12 cellular contexts compared by ENCODE assay signal in the genomic region with DNA sequence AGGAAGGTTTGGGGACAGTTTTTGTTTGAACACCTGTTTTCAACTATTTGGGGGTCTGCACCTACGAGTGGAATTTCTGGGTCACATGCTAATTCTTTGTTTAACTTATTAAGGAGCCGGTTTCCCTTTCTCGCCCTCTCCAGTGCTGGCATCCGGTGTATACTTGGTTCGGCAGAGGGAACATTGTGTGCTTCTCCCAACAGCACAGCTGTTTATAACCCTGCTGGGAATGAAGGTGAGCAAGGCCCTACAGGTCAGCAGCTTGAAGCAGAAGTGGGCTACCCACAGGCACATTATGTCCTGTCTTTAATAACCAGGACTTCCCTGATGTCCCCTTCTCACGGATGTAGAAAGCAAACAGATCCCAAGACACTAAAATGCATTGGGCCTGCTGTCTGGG.
DNase-seq lines count a peak whose midpoint lies in the region; ATAC-seq, FAIRE-seq and TF ChIP-seq lines count a peak whose summit lies in the region.
"Had no signal": no experiment of that assay in that cellular context is flagged by ENCODE, and none has a peak within 500 bp of the region (broad histone marks: within the 10 kb centered on the region; RNA-seq: fewer than 3 reads in every experiment).

No MANE protein-coding gene starts in this region.

- H3K27me3 Mint-ChIP-seq in activated T-cell treated with anti-CD3 and anti-CD28 coated beads, Interleukin-2, amount 50 U/mL, for 72 hours (ENCODE audit: low read depth), result no peaks in the 10 kb centered on the region
- no peaks in the 10 kb centered on the region for H3K27me3 Mint-ChIP-seq in activated T-helper 2 cell treated with anti-CD3 and anti-CD28 coated beads, Interferon-gamma antibody, Interleukin-2, Interleukin-4, amounts not matched to agents 10 μg/mL and 5 μg/mL and 100 μg/mL, durations not matched to agents 14 hours and 24 hours and 36 hours (ENCODE audit: low read depth)

- peaks cover 2 to 9% of the 10 kb centered on the region in 2 donors for H3K36me3 Mint-ChIP-seq in activated T-cell treated with anti-CD3 and anti-CD28 coated beads, Interleukin-2, amount 50 U/mL, for 72 hours (ENCODE audit: insufficient read depth in 2 of 2)
- peaks cover 7% of the 10 kb centered on the region for H3K36me3 Mint-ChIP-seq in activated T-helper 2 cell treated with anti-CD3 and anti-CD28 coated beads, Interferon-gamma antibody, Interleukin-2, Interleukin-4, amounts not matched to agents 10 μg/mL and 5 μg/mL and 100 μg/mL, durations not matched to agents 14 hours and 24 hours and 36 hours (ENCODE audit: low read depth)

- intact Hi-C loops in activated T-helper 2 cell treated with anti-CD3 and anti-CD28 coated beads, Interferon-gamma antibody, Interleukin-2, Interleukin-4, amounts not matched to agents 10 μg/mL and 5 μg/mL and 100 μg/mL, durations not matched to agents 14 hours and 24 hours and 36 hours (cut with micrococcal nuclease), result no loop called here
- intact Hi-C loops in testis (cut with DNase I; ENCODE audit: low total_unique reads), result no loop called here

- H3K27ac Mint-ChIP-seq in activated T-cell treated with anti-CD3 and anti-CD28 coated beads, Interleukin-2, amount 50 U/mL, for 72 hours, result peak overlapping the region; percentile 87
- H3K27ac Mint-ChIP-seq in activated T-helper 2 cell treated with anti-CD3 and anti-CD28 coated beads, Interferon-gamma antibody, Interleukin-2, Interleukin-4, amounts not matched to agents 10 μg/mL and 5 μg/mL and 100 μg/mL, durations not matched to agents 14 hours and 24 hours and 36 hours, result peak overlapping the region; percentile 84

- DNase-seq in activated T-cell treated with anti-CD3 and anti-CD28 coated beads, Interleukin-2, amount 50 U/mL, for 72 hours, result no peak
- DNase-seq in activated T-cell treated with anti-CD3 and anti-CD28 coated beads for 4 hours (no peak), lung (ENCODE audit: low spot score) (no peak), testis (peak; percentile 38), kidney tubule cell (ENCODE audit: low spot score) (no peak), RCC 7860 (ENCODE audit: low spot score) (no peak), iPS-NIHi7 (ENCODE audit: extremely low spot score) (no peak)
- no peak for DNase-seq in activated T-helper 2 cell treated with anti-CD3 and anti-CD28 coated beads, Interferon-gamma antibody, Interleukin-2, Interleukin-4, amounts not matched to agents 10 μg/mL and 5 μg/mL and 100 μg/mL, durations not matched to agents 14 hours and 24 hours and 36 hours (ENCODE audit: low spot score)
- DNase-seq: Caco-2, NCI-H2107, NCI-H82 had no signal

- H3K9me3 ChIP-seq in lung (ENCODE audit: control insufficient read depth in 2 of 2, insufficient read depth in 1 of 2, low read length in 1 of 2) (no peaks in the 10 kb centered on the region), testis (no peaks in the 10 kb centered on the region)
- H3K9me3 ChIP-seq: breast epithelium, Caco-2 had no signal

- H3K4me1 ChIP-seq in lung (ENCODE audit: control insufficient read depth in 2 of 2, insufficient read depth in 2 of 2, low read length in 2 of 2) (peaks cover 6 to 8% of the 10 kb centered on the region in 2 donors), testis (peaks cover 26% of the 10 kb centered on the region)
- H3K4me1 ChIP-seq: breast epithelium had no signal

- WGBS in lung, 2 donors, result 62 to 79% methylated on average over 6 of the region's 6 CpGs
- 41 to 48% methylated on average over 6 of the region's 6 CpGs for WGBS in testis, 2 donors

- H3K36me3 ChIP-seq in lung (ENCODE audit: control insufficient read depth in 2 of 2, insufficient read depth in 2 of 2, low read length in 2 of 2), result no peaks in the 10 kb centered on the region
- H3K36me3 ChIP-seq in testis (ENCODE audit: low read depth, missing control alignments), result no peaks in the 10 kb centered on the region
- H3K36me3 ChIP-seq: breast epithelium had no signal

- peak overlapping the region; percentile 59 to 85 for H3K27ac ChIP-seq in lung (ENCODE audit: low read depth in 1 of 2, low read length in 1 of 2)
- H3K27ac ChIP-seq in testis, result peak overlapping the region in 1 of 2 donors; percentile 77
- H3K27ac ChIP-seq: breast epithelium had no signal

- peaks cover 2 to 5% of the 10 kb centered on the region in 2 donors for H3K9me3 Mint-ChIP-seq in activated T-cell treated with anti-CD3 and anti-CD28 coated beads, Interleukin-2, amount 50 U/mL, for 72 hours
- H3K9me3 Mint-ChIP-seq in activated T-helper 2 cell treated with anti-CD3 and anti-CD28 coated beads, Interferon-gamma antibody, Interleukin-2, Interleukin-4, amounts not matched to agents 10 μg/mL and 5 μg/mL and 100 μg/mL, durations not matched to agents 14 hours and 24 hours and 36 hours, result peaks cover 15% of the 10 kb centered on the region

- no peaks in the 10 kb centered on the region for H3K27me3 ChIP-seq in lung (ENCODE audit: control insufficient read depth, insufficient read depth)
- H3K27me3 ChIP-seq in testis, result no peaks in the 10 kb centered on the region
- H3K27me3 ChIP-seq: breast epithelium had no signal

- TF ChIP-seq CTCF in lung (IDR thresholded peaks at IDR 0.05; ENCODE audit: control extremely low read depth, extremely low read depth) (no peak), testis (IDR thresholded peaks at IDR 0.05) (no peak)

- no peak for TF ChIP-seq POLR2A in testis (IDR thresholded peaks at IDR 0.05)

- ATAC-seq in activated T-cell treated with anti-CD3 and anti-CD28 coated beads, Interleukin-2, amount 50 U/mL, for 72 hours (replicated peaks in 1 of 2), result no peak
- no peak for ATAC-seq in lung (ENCODE audit: insufficient read depth, low FRiP score)

- H3K4me3 ChIP-seq in lung (no peak overlapping the region), testis (no peak overlapping the region)
- H3K4me3 ChIP-seq: breast epithelium had no signal

- H3K4me3 Mint-ChIP-seq in activated T-cell treated with anti-CD3 and anti-CD28 coated beads, Interleukin-2, amount 50 U/mL, for 72 hours, result peak overlapping the region in 1 of 2 donors; percentile 82
- H3K4me3 Mint-ChIP-seq in activated T-helper 2 cell treated with anti-CD3 and anti-CD28 coated beads, Interferon-gamma antibody, Interleukin-2, Interleukin-4, amounts not matched to agents 10 μg/mL and 5 μg/mL and 100 μg/mL, durations not matched to agents 14 hours and 24 hours and 36 hours (ENCODE audit: low read depth), result no peak overlapping the region

- FAIRE-seq in RCC 7860 (lab: Jason Lieb, UNC), result no peak

- H3K4me1 Mint-ChIP-seq in activated T-cell treated with anti-CD3 and anti-CD28 coated beads, Interleukin-2, amount 50 U/mL, for 72 hours (ENCODE audit: low read depth), result peaks cover 67% of the 10 kb centered on the region
- H3K4me1 Mint-ChIP-seq in activated T-helper 2 cell treated with anti-CD3 and anti-CD28 coated beads, Interferon-gamma antibody, Interleukin-2, Interleukin-4, amounts not matched to agents 10 μg/mL and 5 μg/mL and 100 μg/mL, durations not matched to agents 14 hours and 24 hours and 36 hours (ENCODE audit: low read depth), result peaks cover 38% of the 10 kb centered on the region
